ENCODE assay signal across 8 cellular contexts in the genomic region with DNA sequence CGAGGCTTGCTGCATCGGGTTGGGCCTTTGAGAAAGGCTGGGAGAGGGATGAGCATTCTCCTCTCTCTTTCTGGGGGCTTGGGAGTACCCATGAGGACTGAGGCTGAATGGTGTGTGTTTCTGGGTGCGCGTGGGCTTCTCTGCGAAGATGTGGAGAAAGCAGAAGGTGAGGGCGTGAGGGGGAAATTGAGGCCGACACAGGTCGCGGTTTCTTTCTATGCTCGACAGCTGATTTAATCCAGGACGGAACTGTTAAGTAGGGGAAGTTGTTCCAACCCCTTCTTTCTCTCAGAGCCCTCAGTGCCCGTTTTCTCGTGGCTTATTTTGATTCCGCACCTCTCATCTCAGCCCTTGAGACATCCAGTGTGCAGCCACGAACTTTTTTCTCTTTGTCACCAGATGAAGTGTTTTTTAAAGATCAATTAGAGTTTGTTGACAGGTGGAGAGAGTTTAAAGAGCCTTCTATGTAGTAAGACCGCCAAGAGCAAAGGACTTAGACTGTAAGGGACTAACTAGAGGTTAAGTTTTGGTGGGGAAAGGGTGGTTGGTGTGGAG. TPM values are rescaled to one million over a fixed set of nuclear protein-coding genes. Genes with fewer than 3 reads are reported as not detected.
DNase-seq lines count a peak whose midpoint lies in the region; ATAC-seq, FAIRE-seq and TF ChIP-seq lines count a peak whose summit lies in the region.

No MANE protein-coding gene starts in this region.

- no peak for FAIRE-seq in keratinocyte (lab: Jason Lieb, UNC)

- H3K9ac ChIP-seq in keratinocyte (ENCODE audit: control insufficient read depth, extremely low read depth, insufficient read depth, low read length): peak overlapping the region; percentile 71

- H2AFZ ChIP-seq in keratinocyte (ENCODE audit: control insufficient read depth, low read length): peak overlapping the region; percentile 91

- H3K27me3 ChIP-seq in keratinocyte (ENCODE audit: control insufficient read depth, extremely low read depth, insufficient read depth, low read length) (no peaks in the 10 kb centered on the region), testis (no peaks in the 10 kb centered on the region)

- TF ChIP-seq POLR2A in testis (IDR thresholded peaks at IDR 0.05): no peak

- H3K9me3 Mint-ChIP-seq in T-helper 2 cell treated with Interferon-gamma antibody and Interleukin-4, amounts not matched to agents 5 μg/mL and 100 μg/mL, for 36 hours: no peaks in the 10 kb centered on the region
- no peaks in the 10 kb centered on the region for H3K9me3 Mint-ChIP-seq in activated CD8-positive, alpha-beta T cell treated with anti-CD3 and anti-CD28 coated beads, Interleukin-2, amount 10 ng/mL, durations not matched to agents 7 days and 5 days (ENCODE audit: insufficient read depth)

- H3K9me1 ChIP-seq in keratinocyte (ENCODE audit: control insufficient read depth, extremely low read depth, insufficient read depth, low read length): no peaks in the 10 kb centered on the region

- CTCF ChIA-PET in activated CD8-positive, alpha-beta T cell treated with anti-CD3 and anti-CD28 coated beads, Interleukin-2, amount 10 ng/mL, durations not matched to agents 7 days and 5 days (lab: Charles Lee): interaction anchor here (1.2 kb wide), 1 partner anchor 32 kb away, joined by 5 read pairs; no protein-coding TSS in a partner anchor

- intact Hi-C loops in testis (cut with DNase I; ENCODE audit: low total_unique reads): no loop called here

- WGBS in testis, 2 donors: 3 to 4% methylated on average over 15 to 16 of the region's 16 CpGs

- H3K36me3 Mint-ChIP-seq in T-helper 2 cell treated with Interferon-gamma antibody and Interleukin-4, amounts not matched to agents 5 μg/mL and 100 μg/mL, for 36 hours (ENCODE audit: low read depth): peaks cover 16% of the 10 kb centered on the region
- H3K36me3 Mint-ChIP-seq in activated CD8-positive, alpha-beta T cell treated with anti-CD3 and anti-CD28 coated beads, Interleukin-2, amount 10 ng/mL, durations not matched to agents 7 days and 5 days (ENCODE audit: low read depth): peaks cover 4% of the 10 kb centered on the region

- H3K9me3 ChIP-seq in keratinocyte (ENCODE audit: control insufficient read depth, low read depth, low read length) (no peaks in the 10 kb centered on the region), testis (no peaks in the 10 kb centered on the region)

- no peak for TF ChIP-seq CTCF in keratinocyte (optimal IDR thresholded peaks at IDR 0.05 in 1 of 3, IDR thresholded peaks at IDR 0.05 in 1 of 3, conservative IDR thresholded peaks at IDR 0.05 in 1 of 3; ENCODE audit: extremely low read depth in 1 of 3, insufficient read depth in 2 of 3, low read length in 3 of 3)
- no peak for TF ChIP-seq CTCF in testis (IDR thresholded peaks at IDR 0.05)

- POLR2A ChIA-PET in activated CD8-positive, alpha-beta T cell treated with anti-CD3 and anti-CD28 coated beads, Interleukin-2, amount 10 ng/mL, durations not matched to agents 7 days and 5 days (lab: Charles Lee): interaction anchor here (0.7 to 3.4 kb wide), 7 partner anchors 21 to 85 kb away, joined by 3 to 16 read pairs (median 3); partner anchors contain the start of genes HAUS2, LRRC57 and ZNF106

- no peaks in the 10 kb centered on the region for H3K36me3 ChIP-seq in keratinocyte (ENCODE audit: control insufficient read depth in 2 of 2, extremely low read depth in 1 of 2, insufficient read depth in 2 of 2, low read length in 2 of 2)
- H3K36me3 ChIP-seq in testis (ENCODE audit: low read depth, missing control alignments): no peaks in the 10 kb centered on the region

- peaks cover 3% of the 10 kb centered on the region for H3K79me2 ChIP-seq in keratinocyte (ENCODE audit: control insufficient read depth, insufficient read depth, low read length)

- H3K4me2 ChIP-seq in keratinocyte (ENCODE audit: control insufficient read depth, extremely low read depth, insufficient read depth, low read depth, low read length): peak overlapping the region; percentile 96

- no peak for DNase-seq in T-helper 2 cell treated with Interferon-gamma antibody and Interleukin-4, amounts not matched to agents 5 μg/mL and 100 μg/mL, for 36 hours (ENCODE audit: low spot score)
- DNase-seq in T-helper 2 cell: no peak
- no peak for DNase-seq in activated CD8-positive, alpha-beta T cell treated with anti-CD3 and anti-CD28 coated beads, Interleukin-2, amount 10 ng/mL, durations not matched to agents 7 days and 5 days
- no peak for DNase-seq in keratinocyte (ENCODE audit: low read depth, low spot score)
- DNase-seq in testis: no peak

- H3K4me1 ChIP-seq in keratinocyte (ENCODE audit: control insufficient read depth, extremely low read depth, insufficient read depth, low read length): peaks cover 9% of the 10 kb centered on the region
- peaks cover 33% of the 10 kb centered on the region for H3K4me1 ChIP-seq in testis

- H3K4me3 Mint-ChIP-seq in T-helper 2 cell treated with Interferon-gamma antibody and Interleukin-4, amounts not matched to agents 5 μg/mL and 100 μg/mL, for 36 hours: peak overlapping the region; percentile 94
- H3K4me3 Mint-ChIP-seq in activated CD8-positive, alpha-beta T cell treated with anti-CD3 and anti-CD28 coated beads, Interleukin-2, amount 10 ng/mL, durations not matched to agents 7 days and 5 days: peak overlapping the region; percentile 95

- dilution Hi-C loops in keratinocyte (cut with MboI; ENCODE audit: extremely low pct_ligation_motif_present, low sequenced_read_pairs): no loop called here

- H3K27ac ChIP-seq in keratinocyte (ENCODE audit: control insufficient read depth, insufficient read depth, low read length): no peak overlapping the region
- H3K27ac ChIP-seq in testis: peak overlapping the region; percentile 92 to 94

- H4K20me1 ChIP-seq in keratinocyte (ENCODE audit: control insufficient read depth, extremely low read depth, insufficient read depth, low read length): no peaks in the 10 kb centered on the region

- peak overlapping the region; percentile 87 for H3K27ac Mint-ChIP-seq in T-helper 2 cell treated with Interferon-gamma antibody and Interleukin-4, amounts not matched to agents 5 μg/mL and 100 μg/mL, for 36 hours
- H3K27ac Mint-ChIP-seq in activated CD8-positive, alpha-beta T cell treated with anti-CD3 and anti-CD28 coated beads, Interleukin-2, amount 10 ng/mL, durations not matched to agents 7 days and 5 days: peak overlapping the region; percentile 91

- peaks cover 28% of the 10 kb centered on the region for H3K27me3 Mint-ChIP-seq in T-helper 2 cell treated with Interferon-gamma antibody and Interleukin-4, amounts not matched to agents 5 μg/mL and 100 μg/mL, for 36 hours (ENCODE audit: low read depth)
- H3K27me3 Mint-ChIP-seq in activated CD8-positive, alpha-beta T cell treated with anti-CD3 and anti-CD28 coated beads, Interleukin-2, amount 10 ng/mL, durations not matched to agents 7 days and 5 days (ENCODE audit: low read depth): peaks cover 13% of the 10 kb centered on the region

- no peak for ATAC-seq in activated CD8-positive, alpha-beta T cell treated with anti-CD3 and anti-CD28 coated beads, Interleukin-2, amount 10 ng/mL, durations not matched to agents 7 days and 5 days
- ATAC-seq in HG02970 (IDR thresholded peaks at IDR 0.05; ENCODE audit: low FRiP score, unreplicated experiment) (no peak), GM21367 (IDR thresholded peaks at IDR 0.05; ENCODE audit: unreplicated experiment) (no peak), HG02623 (IDR thresholded peaks at IDR 0.05; ENCODE audit: unreplicated experiment) (no peak)

- H3K4me1 Mint-ChIP-seq in T-helper 2 cell treated with Interferon-gamma antibody and Interleukin-4, amounts not matched to agents 5 μg/mL and 100 μg/mL, for 36 hours (ENCODE audit: low read depth): peaks cover 41% of the 10 kb centered on the region
- H3K4me1 Mint-ChIP-seq in activated CD8-positive, alpha-beta T cell treated with anti-CD3 and anti-CD28 coated beads, Interleukin-2, amount 10 ng/mL, durations not matched to agents 7 days and 5 days (ENCODE audit: low read depth): peaks cover 40% of the 10 kb centered on the region

- H3K4me3 ChIP-seq in keratinocyte (ENCODE audit: control insufficient read depth in 2 of 3, extremely low read depth in 1 of 3, insufficient read depth in 2 of 3, low read depth in 1 of 3, low read length in 3 of 3) (peak overlapping the region; percentile 81 to 86 (median 85)), testis (peak overlapping the region; percentile 84 to 95)

RNA-seq across cellular contexts. Expression of gene STARD9, which starts 0.7 kb away (rescaled TPM):
- 10 to 100 TPM; 12.8 to 13.0 TPM for total RNA-seq in activated CD8-positive, alpha-beta T cell treated with anti-CD3 and anti-CD28 coated beads, Interleukin-2, amount 10 ng/mL, durations not matched to agents 7 days and 5 days
- polyA plus RNA-seq in keratinocyte: 0.71 to 0.85 TPM (median 0.76 TPM) in 3 replicates
- 0.80 TPM for polyA plus RNA-seq in keratinocyte (2011; ENCODE audit: low read depth)
- 0.32 and 0.36 TPM in 2 replicates for polyA plus RNA-seq in keratinocyte (2011; cell fraction: cytosol; rRNA removed)
- polyA plus RNA-seq in keratinocyte (2011; cell fraction: nucleus; rRNA removed): 3.3 and 5.0 TPM in 2 replicates
- polyA plus RNA-seq in keratinocyte (2012; ENCODE audit: low replicate concordance): 0.65 and 1.0 TPM in 2 replicates
- 2.3 to 3.9 TPM (median 3.7 TPM) in 3 replicates for polyA minus RNA-seq in keratinocyte
- polyA minus RNA-seq in keratinocyte (2011; cell fraction: cytosol; rRNA and poly(A)+ RNA removed): 0.19 TPM
- polyA minus RNA-seq in keratinocyte (2011; cell fraction: nucleus; rRNA and poly(A)+ RNA removed): 3.1 and 6.1 TPM in 2 replicates
- 100 to 1,000 TPM; 132 to 137 TPM for total RNA-seq in testis
- 41.1 TPM for polyA plus RNA-seq in testis (ENCODE audit: insufficient read depth, low read depth, low replicate concordance)

RNA-seq across cellular contexts. Expression of gene HAUS2, which starts 27.5 kb away (rescaled TPM):
- 10 to 100 TPM; 42.2 to 44.7 TPM for total RNA-seq in activated CD8-positive, alpha-beta T cell treated with anti-CD3 and anti-CD28 coated beads, Interleukin-2, amount 10 ng/mL, durations not matched to agents 7 days and 5 days
- polyA plus RNA-seq in keratinocyte: 17.6 to 36.3 TPM (median 22.8 TPM) in 3 replicates
- polyA plus RNA-seq in keratinocyte (2011; ENCODE audit: low read depth): 29.7 TPM
- 18.3 and 38.4 TPM in 2 replicates for polyA plus RNA-seq in keratinocyte (2011; cell fraction: cytosol; rRNA removed)
- 11.4 and 11.9 TPM in 2 replicates for polyA plus RNA-seq in keratinocyte (2011; cell fraction: nucleus; rRNA removed)
- 16.0 and 16.2 TPM in 2 replicates for polyA plus RNA-seq in keratinocyte (2012; ENCODE audit: low replicate concordance)
- 2.2 to 21.2 TPM (median 7.8 TPM) in 3 replicates for polyA minus RNA-seq in keratinocyte
- 7.9 TPM for polyA minus RNA-seq in keratinocyte (2011; cell fraction: cytosol; rRNA and poly(A)+ RNA removed)
- polyA minus RNA-seq in keratinocyte (2011; cell fraction: nucleus; rRNA and poly(A)+ RNA removed): 2.7 and 9.5 TPM in 2 replicates
- total RNA-seq in testis: 10 to 100 TPM; 24.4 to 33.5 TPM
- polyA plus RNA-seq in testis (ENCODE audit: insufficient read depth, low read depth, low replicate concordance): 21.5 TPM

RNA-seq across cellular contexts. Expression of gene LRRC57, which starts 27.5 kb away (rescaled TPM):
- total RNA-seq in activated CD8-positive, alpha-beta T cell treated with anti-CD3 and anti-CD28 coated beads, Interleukin-2, amount 10 ng/mL, durations not matched to agents 7 days and 5 days: 10 to 100 TPM; 28.2 to 30.4 TPM
- polyA plus RNA-seq in keratinocyte (11.1 to 22.1 TPM (median 12.8 TPM) in 3 replicates), testis (ENCODE audit: insufficient read depth, low read depth, low replicate concordance) (15.5 TPM)
- polyA plus RNA-seq in keratinocyte (2011; ENCODE audit: low read depth): 21.1 TPM
- 18.5 and 24.1 TPM in 2 replicates for polyA plus RNA-seq in keratinocyte (2011; cell fraction: cytosol; rRNA removed)
- 20.3 and 21.7 TPM in 2 replicates for polyA plus RNA-seq in keratinocyte (2011; cell fraction: nucleus; rRNA removed)
- polyA plus RNA-seq in keratinocyte (2012; ENCODE audit: low replicate concordance): 13.6 and 16.8 TPM in 2 replicates
- polyA minus RNA-seq in keratinocyte: 11.9 to 19.1 TPM (median 16.0 TPM) in 3 replicates
- polyA minus RNA-seq in keratinocyte (2011; cell fraction: cytosol; rRNA and poly(A)+ RNA removed): 5.4 TPM
- 2.5 and 9.2 TPM in 2 replicates for polyA minus RNA-seq in keratinocyte (2011; cell fraction: nucleus; rRNA and poly(A)+ RNA removed)
- total RNA-seq in testis: 10 to 100 TPM; 26.7 to 35.4 TPM

Comparison
In these comparisons a context has a peak if more than half of its experiments do, and no peak if none do; other contexts are left out.
1. RNA of gene STARD9, which starts 0.7 kb away (total RNA-seq): 132 to 137 TPM in testis; 12.8 to 13.0 TPM in activated CD8-positive, alpha-beta T cell treated with anti-CD3 and anti-CD28 coated beads, Interleukin-2, amount 10 ng/mL, durations not matched to agents 7 days and 5 days; every median in the first group is over 4 times any median in the second.